ENCODE assay signal across 8 cellular contexts in the genomic region with DNA sequence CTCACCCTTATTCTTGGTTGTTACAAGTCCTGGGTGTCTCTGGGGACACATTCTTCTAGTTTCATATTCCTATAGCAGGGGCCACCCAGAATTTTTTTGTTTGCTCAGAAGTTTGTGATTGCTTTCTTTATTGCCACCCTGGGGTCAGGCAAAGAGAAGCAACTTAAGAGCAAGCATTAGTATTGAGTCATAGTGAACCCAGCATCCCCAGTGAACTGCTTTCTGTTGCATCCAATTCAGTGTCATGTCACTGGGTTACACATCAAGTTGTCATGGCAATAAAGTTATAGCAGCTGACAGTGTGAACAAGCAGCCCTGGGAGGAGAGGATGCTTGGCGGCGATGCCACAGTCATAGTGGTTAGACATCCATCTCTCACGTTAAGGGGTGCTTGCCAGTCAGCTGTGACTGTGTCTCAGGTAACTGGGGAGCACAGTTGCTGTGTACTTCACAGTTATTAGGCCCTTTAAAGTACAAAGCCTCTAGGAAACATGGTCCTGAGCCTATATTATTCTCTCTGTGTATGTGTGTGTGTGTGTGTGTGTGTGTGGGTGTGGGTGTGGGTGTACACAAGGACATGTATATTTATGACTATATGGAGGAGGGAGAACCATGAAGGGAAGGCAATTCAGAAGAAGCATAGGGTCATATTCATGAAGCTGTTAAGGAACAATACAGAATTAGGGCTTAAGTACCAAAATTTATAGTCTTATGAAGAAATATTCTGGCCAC. TPM values are rescaled to one million over a fixed set of nuclear protein-coding genes. Genes with fewer than 3 reads are reported as not detected.
A peak's percentile ranks its signal among the peaks of the same experiment; 100 is the strongest.
DNase-seq lines count a peak whose midpoint lies in the region; ATAC-seq and TF ChIP-seq lines count a peak whose summit lies in the region.

No MANE protein-coding gene starts in this region.

- no peaks in the 10 kb centered on the region for H3K27me3 ChIP-seq in ACC112 (ENCODE audit: insufficient read depth, low read length)
- no peaks in the 10 kb centered on the region for H3K27me3 ChIP-seq in aorta (ENCODE audit: control insufficient read depth in 1 of 2, insufficient read depth in 2 of 2, low read length in 1 of 2)
- H3K27me3 ChIP-seq in Peyer's patch = no peaks in the 10 kb centered on the region
- H3K27me3 ChIP-seq in colonic mucosa = no peaks in the 10 kb centered on the region

- H3K4me1 ChIP-seq in ACC112 (ENCODE audit: control insufficient read depth, insufficient read depth, low read length, unreplicated experiment) (peaks cover 7% of the 10 kb centered on the region), aorta (ENCODE audit: control insufficient read depth in 1 of 2, insufficient read depth in 2 of 2, low read length in 2 of 2) (no peaks in the 10 kb centered on the region), Peyer's patch (no peaks in the 10 kb centered on the region), colonic mucosa (no peaks in the 10 kb centered on the region)

- TF ChIP-seq CTCF in Peyer's patch (IDR thresholded peaks at IDR 0.05) = no peak
- no peak for TF ChIP-seq CTCF in colonic mucosa (IDR thresholded peaks at IDR 0.05)

- H3K79me2 ChIP-seq in ACC112 (ENCODE audit: control insufficient read depth, insufficient read depth, low read length, unreplicated experiment) = peaks cover 87% of the 10 kb centered on the region

- no peak overlapping the region for H2AFZ ChIP-seq in ACC112 (ENCODE audit: low read length, unreplicated experiment)

- H3K36me3 ChIP-seq in ACC112 (ENCODE audit: insufficient read depth, low read length) (no peaks in the 10 kb centered on the region), aorta (ENCODE audit: control insufficient read depth in 1 of 2, insufficient read depth in 2 of 2, low read length in 1 of 2) (no peaks in the 10 kb centered on the region), Peyer's patch (no peaks in the 10 kb centered on the region), colonic mucosa (no peaks in the 10 kb centered on the region)

- 92 to 93% methylated on average over 3 of the region's 3 CpGs for WGBS in aorta, 2 donors

- ATAC-seq in GM19025 (IDR thresholded peaks at IDR 0.05; ENCODE audit: low read depth, unreplicated experiment) = peak; percentile 91
- peak; percentile 80 for ATAC-seq in HG03064 (IDR thresholded peaks at IDR 0.05; ENCODE audit: low read depth, unreplicated experiment)
- ATAC-seq in aorta (ENCODE audit: low FRiP score) = no peak

- TF ChIP-seq POLR2A in Peyer's patch (IDR thresholded peaks at IDR 0.05) = no peak

- no peak overlapping the region for H3K4me3 ChIP-seq in ACC112 (ENCODE audit: low read depth, low read length)
- H3K4me3 ChIP-seq in aorta (ENCODE audit: low read length in 2 of 2) = no peak overlapping the region
- H3K4me3 ChIP-seq in Peyer's patch = no peak overlapping the region
- H3K4me3 ChIP-seq in colonic mucosa = no peak overlapping the region

- H3K27ac ChIP-seq in ACC112 (ENCODE audit: low read depth, low read length) = peak overlapping the region; percentile 8; the same call in 1 of the 2 replicates
- H3K27ac ChIP-seq in caudate nucleus (ENCODE audit: low read depth, low read length) = no peak overlapping the region
- no peak overlapping the region for H3K27ac ChIP-seq in aorta (ENCODE audit: low read depth in 1 of 2, low read length in 2 of 2)
- H3K27ac ChIP-seq in Peyer's patch = no peak overlapping the region
- H3K27ac ChIP-seq in colonic mucosa = no peak overlapping the region

- peak in 32 of 61 donors; percentile 2 to 77 (median 15) for DNase-seq in caudate nucleus (lab: John Stamatoyannopoulos, UW)
- DNase-seq in aorta = no peak
- no peak for DNase-seq in COLO668 (lab: John Stamatoyannopoulos, UW; ENCODE audit: unreplicated experiment)
- DNase-seq in Peyer's patch = no peak
- DNase-seq in colonic mucosa = no peak

- intact Hi-C loops in aorta (cut with DNase I) (no loop called here), colonic mucosa (cut with DNase I) (no loop called here)

- H3K9me3 ChIP-seq in aorta (ENCODE audit: control insufficient read depth, low read length) (no peaks in the 10 kb centered on the region), Peyer's patch (no peaks in the 10 kb centered on the region), colonic mucosa (no peaks in the 10 kb centered on the region)

- H3K9ac ChIP-seq in colonic mucosa (ENCODE audit: low read depth in 2 of 2, low read length in 2 of 2) = no peak overlapping the region

RNA-seq across cellular contexts. Expression of gene TRIM44, which starts 52.5 kb away (rescaled TPM):
- 10 to 100 TPM; 55.2 to 63.3 TPM for total RNA-seq in aorta
- 10 to 100 TPM; 10.3 to 12.6 TPM for polyA plus RNA-seq in aorta
- 10 to 100 TPM; 27.3 to 83.4 (median 61.4) TPM for total RNA-seq in Peyer's patch
- 10 to 100 TPM; 38.8 to 47.0 TPM for total RNA-seq in colonic mucosa

Comparison
In these comparisons a context has a peak if more than half of its experiments do, and no peak if none do; other contexts are left out.
1. DNase-seq: peak in caudate nucleus (32 of 61); none in aorta (0 of 2), COLO668 (single experiment), Peyer's patch (0 of 3) and colonic mucosa (single experiment).